Comparison of ENCODE assay signal across 31 cellular contexts in the genomic region with DNA sequence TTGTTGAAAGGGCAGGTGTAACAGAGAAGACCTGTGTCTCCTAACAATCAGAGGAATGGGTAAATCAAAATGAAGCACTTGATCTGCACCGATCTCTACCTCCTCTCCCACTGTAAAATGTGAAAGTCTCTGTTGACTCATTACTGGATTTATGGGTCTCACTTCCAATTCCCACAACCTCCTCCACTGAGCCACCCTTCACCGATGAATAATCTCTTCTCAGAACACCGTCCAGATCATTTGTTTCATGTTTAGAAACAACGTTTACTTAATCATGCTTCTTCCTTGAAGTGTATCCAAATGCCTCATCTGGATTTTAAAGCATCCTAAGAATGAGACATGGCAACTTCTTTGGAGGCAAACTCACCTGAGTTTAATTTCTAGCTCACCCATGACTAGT.
DNase-seq lines count a peak whose midpoint lies in the region; ATAC-seq and TF ChIP-seq lines count a peak whose summit lies in the region.
"Had no signal": no experiment of that assay in that cellular context is flagged by ENCODE, and none has a peak within 500 bp of the region (broad histone marks: within the 10 kb centered on the region; RNA-seq: fewer than 3 reads in every experiment).

No MANE protein-coding gene starts in this region.

- H3K27me3 Mint-ChIP-seq in activated naive CD4-positive, alpha-beta T cell treated with anti-CD3 and anti-CD28 coated beads for 36 hours (ENCODE audit: low read depth) = peaks cover 10% of the 10 kb centered on the region
- peaks cover 3% of the 10 kb centered on the region for H3K27me3 Mint-ChIP-seq in activated naive CD4-positive, alpha-beta T cell treated with anti-CD3 and anti-CD28 coated beads, Interleukin-2, amount 10 ng/mL, durations not matched to agents 7 days and 5 days
- H3K27me3 Mint-ChIP-seq in neural progenitor cell (ENCODE audit: insufficient read depth, low read depth) = peaks cover 3% of the 10 kb centered on the region

- no peaks in the 10 kb centered on the region for H3F3A ChIP-seq in neural progenitor cell (ENCODE audit: low read depth)

- TF ChIP-seq CTCF in RWPE2 (IDR thresholded peaks at IDR 0.05; ENCODE audit: poor library complexity, severe bottlenecking) (no peak), neural progenitor cell (IDR thresholded peaks at IDR 0.05) (no peak), adrenal gland (IDR thresholded peaks at IDR 0.05) (no peak)

- H3K9me3 ChIP-seq in RWPE2 (ENCODE audit: severe bottlenecking) = no peaks in the 10 kb centered on the region
- no peaks in the 10 kb centered on the region for H3K9me3 ChIP-seq in neural progenitor cell (ENCODE audit: low read depth)
- H3K9me3 ChIP-seq in adrenal gland (replicated peaks in 1 of 3) = no peaks in the 10 kb centered on the region
- H3K9me3 ChIP-seq: Caco-2, HAP-1, heart right ventricle, right atrium auricular region had no signal

- no peak overlapping the region for H2AFZ ChIP-seq in neural progenitor cell (replicated peaks)

- H3K4me3 ChIP-seq in RWPE2 (ENCODE audit: severe bottlenecking) (no peak overlapping the region), neural progenitor cell (no peak overlapping the region), adrenal gland (no peak overlapping the region)
- H3K4me3 ChIP-seq: HAP-1, heart right ventricle, right atrium auricular region, smooth muscle cell had no signal

- no peaks in the 10 kb centered on the region for H3K9me3 Mint-ChIP-seq in activated naive CD4-positive, alpha-beta T cell treated with anti-CD3 and anti-CD28 coated beads for 36 hours
- no peaks in the 10 kb centered on the region for H3K9me3 Mint-ChIP-seq in activated naive CD4-positive, alpha-beta T cell treated with anti-CD3 and anti-CD28 coated beads, Interleukin-2, amount 10 ng/mL, durations not matched to agents 7 days and 5 days
- peaks cover 9% of the 10 kb centered on the region for H3K9me3 Mint-ChIP-seq in neural progenitor cell
- H3K9me3 Mint-ChIP-seq: central memory CD8-positive, alpha-beta T cell; effector memory CD8-positive, alpha-beta T cell had no signal

- peaks cover 13% of the 10 kb centered on the region for H3K4me1 Mint-ChIP-seq in activated naive CD4-positive, alpha-beta T cell treated with anti-CD3 and anti-CD28 coated beads for 36 hours (ENCODE audit: low read depth)
- H3K4me1 Mint-ChIP-seq in activated naive CD4-positive, alpha-beta T cell treated with anti-CD3 and anti-CD28 coated beads, Interleukin-2, amount 10 ng/mL, durations not matched to agents 7 days and 5 days = no peaks in the 10 kb centered on the region
- H3K4me1 Mint-ChIP-seq in neural progenitor cell = peaks cover 33% of the 10 kb centered on the region
- H3K4me1 Mint-ChIP-seq: central memory CD8-positive, alpha-beta T cell had no signal

- intact Hi-C loops in activated naive CD4-positive, alpha-beta T cell treated with anti-CD3 and anti-CD28 coated beads for 36 hours (cut with micrococcal nuclease) = loop anchor here (2.0 kb wide), 1 partner anchor 25 kb away; no protein-coding TSS in a partner anchor
- intact Hi-C loops in adrenal gland (cut with DNase I) = no loop called here

- no peaks in the 10 kb centered on the region for H3K79me2 ChIP-seq in neural progenitor cell (ENCODE audit: low read depth)

- H3K27ac ChIP-seq in RWPE2 (ENCODE audit: poor library complexity, severe bottlenecking) (peak overlapping the region; percentile 41), neural progenitor cell (no peak overlapping the region), adrenal gland (no peak overlapping the region)
- H3K27ac ChIP-seq: heart right ventricle, right atrium auricular region had no signal

- no peak for TF ChIP-seq POLR2A in adrenal gland (IDR thresholded peaks at IDR 0.05)

- H4K20me1 ChIP-seq in neural progenitor cell (ENCODE audit: low read depth) = no peaks in the 10 kb centered on the region

- no peaks in the 10 kb centered on the region for H3K36me3 Mint-ChIP-seq in activated naive CD4-positive, alpha-beta T cell treated with anti-CD3 and anti-CD28 coated beads for 36 hours (ENCODE audit: low read depth)
- no peaks in the 10 kb centered on the region for H3K36me3 Mint-ChIP-seq in activated naive CD4-positive, alpha-beta T cell treated with anti-CD3 and anti-CD28 coated beads, Interleukin-2, amount 10 ng/mL, durations not matched to agents 7 days and 5 days
- H3K36me3 Mint-ChIP-seq in neural progenitor cell = peaks cover 2% of the 10 kb centered on the region
- H3K36me3 Mint-ChIP-seq: activated naive CD8-positive, alpha-beta T cell had no signal

- WGBS in adrenal gland, 4 donors = 41 to 57% (median 51%) methylated on average over 4 of the region's 4 CpGs

- peak; percentile 19 for DNase-seq in activated naive CD4-positive, alpha-beta T cell treated with anti-CD3 and anti-CD28 coated beads for 36 hours
- no peak for DNase-seq in activated naive CD4-positive, alpha-beta T cell treated with anti-CD3 and anti-CD28 coated beads, Interleukin-2, amount 10 ng/mL, durations not matched to agents 7 days and 5 days
- DNase-seq in GM03348 (ENCODE audit: low spot score) = peak; percentile 16
- no peak for DNase-seq in RWPE2 (ENCODE audit: low spot score)
- DNase-seq in neural progenitor cell (ENCODE audit: low spot score) = no peak
- DNase-seq in activated gamma-delta T cell treated with Interleukin-2 at 50 U/mL for 16 hours = no peak
- DNase-seq in adrenal gland = no peak
- DNase-seq: C1 segment of cervical spinal cord; Caco-2; DMS53; effector memory CD8-positive, alpha-beta T cell; heart right ventricle; Karpas-422; left ventricle myocardium superior; NCI-H1417 treated with DMSO at 0.1 percent for 48 hours; NCI-H2081; NCI-H345; NCI-H748 treated with DMSO at 0.1 percent for 48 hours; SHP77 treated with DMSO at 0.1 percent for 48 hours; stimulated activated CD4-positive, alpha-beta T cell treated with anti-CD3 and anti-CD28 coated beads, Interleukin-4, amount 100 ng/mL, for 1 hour; substantia nigra had no signal

- H3K36me3 ChIP-seq in RWPE2 (ENCODE audit: low read depth) = no peaks in the 10 kb centered on the region
- no peaks in the 10 kb centered on the region for H3K36me3 ChIP-seq in neural progenitor cell
- no peaks in the 10 kb centered on the region for H3K36me3 ChIP-seq in adrenal gland (replicated peaks in 1 of 2)
- H3K36me3 ChIP-seq: HAP-1, heart right ventricle, right atrium auricular region had no signal

- CTCF ChIA-PET in activated naive CD4-positive, alpha-beta T cell treated with anti-CD3 and anti-CD28 coated beads for 36 hours (lab: Charles Lee) = no interaction called here
- CTCF ChIA-PET in activated naive CD4-positive, alpha-beta T cell treated with anti-CD3 and anti-CD28 coated beads, Interleukin-2, amount 10 ng/mL, durations not matched to agents 7 days and 5 days (lab: Charles Lee) = no interaction called here

- H3K4me1 ChIP-seq in RWPE2 (ENCODE audit: insufficient read depth, poor library complexity, severe bottlenecking) (peaks cover 24% of the 10 kb centered on the region), neural progenitor cell (no peaks in the 10 kb centered on the region), adrenal gland (replicated peaks in 1 of 2) (no peaks in the 10 kb centered on the region)
- H3K4me1 ChIP-seq: Caco-2, HAP-1, heart right ventricle, right atrium auricular region had no signal

- no peaks in the 10 kb centered on the region for H3K27me3 ChIP-seq in RWPE2 (ENCODE audit: insufficient read depth, poor library complexity, severe bottlenecking)
- H3K27me3 ChIP-seq in neural progenitor cell = no peaks in the 10 kb centered on the region
- H3K27me3 ChIP-seq in adrenal gland = no peaks in the 10 kb centered on the region
- H3K27me3 ChIP-seq: heart right ventricle, right atrium auricular region had no signal

- H3K9ac ChIP-seq in neural progenitor cell = no peak overlapping the region

- peak; percentile 76 for ATAC-seq in RWPE2 (ENCODE audit: low read depth)
- no peak for ATAC-seq in HG03097 (IDR thresholded peaks at IDR 0.05; ENCODE audit: low FRiP score, unreplicated experiment)
- ATAC-seq: activated CD4-positive, CD25-positive, alpha-beta regulatory T cell treated with anti-CD3 and anti-CD28 coated beads, Interleukin-2, amount 50 U/mL, for 24 hours; effector memory CD8-positive, alpha-beta T cell; esophagus mucosa; heart right ventricle; left ventricle myocardium superior; Panc1 had no signal

- H3K27ac Mint-ChIP-seq in activated naive CD4-positive, alpha-beta T cell treated with anti-CD3 and anti-CD28 coated beads for 36 hours = no peak overlapping the region
- H3K27ac Mint-ChIP-seq in activated naive CD4-positive, alpha-beta T cell treated with anti-CD3 and anti-CD28 coated beads, Interleukin-2, amount 10 ng/mL, durations not matched to agents 7 days and 5 days = no peak overlapping the region
- H3K27ac Mint-ChIP-seq in neural progenitor cell = peak overlapping the region; percentile 84
- H3K27ac Mint-ChIP-seq: activated naive CD8-positive, alpha-beta T cell; effector memory CD8-positive, alpha-beta T cell had no signal

- H3K4me3 Mint-ChIP-seq in activated naive CD4-positive, alpha-beta T cell treated with anti-CD3 and anti-CD28 coated beads for 36 hours = no peak overlapping the region
- H3K4me3 Mint-ChIP-seq in activated naive CD4-positive, alpha-beta T cell treated with anti-CD3 and anti-CD28 coated beads, Interleukin-2, amount 10 ng/mL, durations not matched to agents 7 days and 5 days = no peak overlapping the region
- no peak overlapping the region for H3K4me3 Mint-ChIP-seq in neural progenitor cell
- H3K4me3 Mint-ChIP-seq: activated naive CD8-positive, alpha-beta T cell; central memory CD8-positive, alpha-beta T cell; effector memory CD8-positive, alpha-beta T cell; neural crest cell had no signal

- no peak overlapping the region for H3K4me2 ChIP-seq in neural progenitor cell
- H3K4me2 ChIP-seq: smooth muscle cell had no signal

Comparison
In these comparisons a context has a peak if more than half of its experiments do, and no peak if none do; other contexts are left out.
1. DNase-seq: peak in activated naive CD4-positive, alpha-beta T cell treated with anti-CD3 and anti-CD28 coated beads for 36 hours (single experiment) and GM03348 (single experiment); none in activated naive CD4-positive, alpha-beta T cell treated with anti-CD3 and anti-CD28 coated beads, Interleukin-2, amount 10 ng/mL, durations not matched to agents 7 days and 5 days (single experiment), RWPE2 (single experiment), neural progenitor cell (single experiment), activated gamma-delta T cell treated with Interleukin-2 at 50 U/mL for 16 hours (single experiment) and adrenal gland (0 of 7).